9 cellular contexts compared by ENCODE assay signal in genomic region chr2:7725132-7725849, GRCh38.
DNase-seq lines count a peak whose midpoint lies in the region; ATAC-seq and TF ChIP-seq lines count a peak whose summit lies in the region.
"Had no signal": no experiment of that assay in that cellular context is flagged by ENCODE, and none has a peak within 500 bp of the region (broad histone marks: within the 10 kb centered on the region; RNA-seq: fewer than 3 reads in every experiment).

No MANE protein-coding gene starts in this region.

- TF ChIP-seq CTCF in right lobe of liver (IDR thresholded peaks at IDR 0.05) = peak; percentile 6 to 39 (median 24)
- no peak for TF ChIP-seq CTCF in esophagus squamous epithelium (IDR thresholded peaks at IDR 0.05)

- peak overlapping the region; percentile 66 for H3K4me3 Mint-ChIP-seq in activated naive CD4-positive, alpha-beta T cell treated with anti-CD3 and anti-CD28 coated beads, Interleukin-2, amount 10 ng/mL, durations not matched to agents 7 days and 5 days

- in situ Hi-C loops in HAP-1 (cut with MboI; ENCODE audit: low sequenced_read_pairs) = no loop called here

- TF ChIP-seq POLR2A in right lobe of liver (IDR thresholded peaks at IDR 0.05) (no peak), esophagus squamous epithelium (IDR thresholded peaks at IDR 0.05) (no peak)

- intact Hi-C loops in right lobe of liver (cut with DNase I) = no loop called here
- intact Hi-C loops in esophagus squamous epithelium (cut with DNase I) = no loop called here

- CTCF ChIA-PET in activated naive CD4-positive, alpha-beta T cell treated with anti-CD3 and anti-CD28 coated beads, Interleukin-2, amount 10 ng/mL, durations not matched to agents 7 days and 5 days (lab: Charles Lee) = interaction anchor here (0.8 to 2.0 kb wide), 6 partner anchors 21 to 297 kb away, joined by 3 to 12 read pairs (median 3); no protein-coding TSS in a partner anchor

- H3K4me1 Mint-ChIP-seq in activated naive CD4-positive, alpha-beta T cell treated with anti-CD3 and anti-CD28 coated beads, Interleukin-2, amount 10 ng/mL, durations not matched to agents 7 days and 5 days = peaks cover 38% of the 10 kb centered on the region

- H3K4me1 ChIP-seq in right lobe of liver = no peaks in the 10 kb centered on the region
- H3K4me1 ChIP-seq in HAP-1 = no peaks in the 10 kb centered on the region
- H3K4me1 ChIP-seq in esophagus squamous epithelium = peaks cover 0 to 5% (median 0%) of the 10 kb centered on the region in 3 donors

- DNase-seq in AML-193 (lab: John Stamatoyannopoulos, UW) = peak; percentile 12 to 25
- peak; percentile 34 for DNase-seq in activated naive CD4-positive, alpha-beta T cell treated with anti-CD3 and anti-CD28 coated beads, Interleukin-2, amount 10 ng/mL, durations not matched to agents 7 days and 5 days
- DNase-seq in right lobe of liver = no peak
- DNase-seq in mucosa of gallbladder (ENCODE audit: low spot score) = no peak
- DNase-seq in HAP-1 (ENCODE audit: low spot score in 2 of 2) = no peak
- no peak for DNase-seq in esophagus squamous epithelium (lab: John Stamatoyannopoulos, UW)
- DNase-seq in stimulated activated CD8-positive, alpha-beta memory T cell treated with anti-CD3 and anti-CD28 coated beads, Interleukin-4, amount 100 ng/mL, for 48 hours = no peak

- no peak overlapping the region for H3K27ac ChIP-seq in right lobe of liver
- H3K27ac ChIP-seq in esophagus squamous epithelium = peak overlapping the region in 1 of 4 donors; percentile 37

- H3K4me3 ChIP-seq in right lobe of liver (no peak overlapping the region), HAP-1 (no peak overlapping the region), esophagus squamous epithelium (peak overlapping the region in 1 of 4 donors; percentile 0)

- ATAC-seq in GM18867 (IDR thresholded peaks at IDR 0.05; ENCODE audit: unreplicated experiment) = peak; percentile 60
- ATAC-seq in right lobe of liver = peak; percentile 57 to 74 (median 66)
- ATAC-seq: Panc1 had no signal

- peak overlapping the region; percentile 90 for H3K27ac Mint-ChIP-seq in activated naive CD4-positive, alpha-beta T cell treated with anti-CD3 and anti-CD28 coated beads, Interleukin-2, amount 10 ng/mL, durations not matched to agents 7 days and 5 days

- no peaks in the 10 kb centered on the region for H3K9me3 Mint-ChIP-seq in activated naive CD4-positive, alpha-beta T cell treated with anti-CD3 and anti-CD28 coated beads, Interleukin-2, amount 10 ng/mL, durations not matched to agents 7 days and 5 days

- H3K27me3 ChIP-seq in right lobe of liver = no peaks in the 10 kb centered on the region
- no peaks in the 10 kb centered on the region for H3K27me3 ChIP-seq in HAP-1 (ENCODE audit: low read depth)
- H3K27me3 ChIP-seq in esophagus squamous epithelium = peaks cover 0 to 13% (median 0%) of the 10 kb centered on the region in 4 donors

- H3K36me3 ChIP-seq in right lobe of liver = no peaks in the 10 kb centered on the region
- H3K36me3 ChIP-seq in HAP-1 (replicated peaks) = no peaks in the 10 kb centered on the region
- no peaks in the 10 kb centered on the region for H3K36me3 ChIP-seq in esophagus squamous epithelium

- H3K9me3 ChIP-seq in right lobe of liver (no peaks in the 10 kb centered on the region), HAP-1 (no peaks in the 10 kb centered on the region), esophagus squamous epithelium (no peaks in the 10 kb centered on the region)

- 19% methylated on average over 10 of the region's 10 CpGs for WGBS in right lobe of liver (ENCODE audit: insufficient coverage, low coverage, low lambda C conversion rate, missing lambda C conversion rate)
- 14 to 32% methylated on average over 10 of the region's 10 CpGs for WGBS in esophagus squamous epithelium, 2 donors

- no peaks in the 10 kb centered on the region for H3K27me3 Mint-ChIP-seq in activated naive CD4-positive, alpha-beta T cell treated with anti-CD3 and anti-CD28 coated beads, Interleukin-2, amount 10 ng/mL, durations not matched to agents 7 days and 5 days

- H3K36me3 Mint-ChIP-seq in activated naive CD4-positive, alpha-beta T cell treated with anti-CD3 and anti-CD28 coated beads, Interleukin-2, amount 10 ng/mL, durations not matched to agents 7 days and 5 days = peaks cover 6% of the 10 kb centered on the region

Comparison
In these comparisons a context has a peak if more than half of its experiments do, and no peak if none do; other contexts are left out.
1. DNase-seq: peak in AML-193 (2 of 2) and activated naive CD4-positive, alpha-beta T cell treated with anti-CD3 and anti-CD28 coated beads, Interleukin-2, amount 10 ng/mL, durations not matched to agents 7 days and 5 days (single experiment); none in right lobe of liver (0 of 3), mucosa of gallbladder (single experiment), HAP-1 (0 of 2), esophagus squamous epithelium (single experiment) and stimulated activated CD8-positive, alpha-beta memory T cell treated with anti-CD3 and anti-CD28 coated beads, Interleukin-4, amount 100 ng/mL, for 48 hours (single experiment).
2. CTCF ChIP-seq: peak in right lobe of liver (4 of 4); none in esophagus squamous epithelium (0 of 6).